ENCODE assay signal across 1 cellular context in the genomic region with DNA sequence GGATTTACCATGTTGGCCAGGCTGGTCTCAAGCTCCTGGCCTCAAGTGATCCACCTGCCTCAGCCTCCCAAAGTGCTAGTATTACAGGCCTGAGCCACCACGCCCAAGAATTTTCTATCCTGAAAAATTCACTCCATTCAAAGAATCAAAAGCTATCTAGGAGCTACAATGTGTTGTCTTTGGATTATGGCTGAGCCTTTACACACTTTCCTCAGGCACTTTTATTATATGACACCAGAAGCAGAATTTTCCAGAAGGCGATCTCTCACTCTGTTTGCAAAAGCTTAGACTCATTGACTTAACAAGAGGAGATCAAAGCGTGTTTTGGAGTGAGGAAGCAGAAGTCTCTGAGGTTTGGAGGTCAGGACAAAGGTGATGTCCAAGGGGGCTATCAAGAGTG.
TF ChIP-seq lines count a peak whose summit lies in the region.

No MANE protein-coding gene starts in this region.

TF ChIP-seq in K562, 482 proteins besides CTCF, POLR2A, EP300 and RAD21:
- no peak for TF ChIP-seq TSC22D4 (tag; IDR thresholded peaks at IDR 0.05)
